9 cellular contexts compared by ENCODE assay signal in the genomic region with DNA sequence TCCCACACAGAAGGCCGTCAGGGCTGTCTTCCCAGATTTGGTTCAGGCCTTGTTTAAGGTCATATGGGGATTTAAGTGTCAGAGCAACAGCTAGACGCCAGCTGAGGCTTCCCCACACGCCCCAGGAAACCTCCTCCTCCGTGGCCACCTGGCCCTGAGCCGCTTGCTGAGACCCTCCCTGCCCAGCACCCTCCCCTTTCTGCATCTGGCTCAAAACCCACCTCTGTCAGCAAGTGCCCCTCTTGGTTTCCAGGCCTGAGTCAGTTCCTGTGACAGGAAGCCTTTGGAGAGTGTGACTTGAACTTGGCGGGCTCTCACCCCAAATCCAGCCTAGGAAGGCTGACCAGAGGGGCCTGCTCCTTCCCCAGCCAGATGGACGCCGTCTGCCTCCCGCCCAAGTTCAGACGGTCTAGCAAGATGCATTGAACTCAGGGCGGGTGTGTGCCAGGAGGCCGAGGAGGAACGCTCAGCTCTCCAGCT. TPM values are rescaled to one million over a fixed set of nuclear protein-coding genes. Genes with fewer than 3 reads are reported as not detected.
DNase-seq lines count a peak whose midpoint lies in the region; ATAC-seq and TF ChIP-seq lines count a peak whose summit lies in the region.
"Had no signal": no experiment of that assay in that cellular context is flagged by ENCODE, and none has a peak within 500 bp of the region (broad histone marks: within the 10 kb centered on the region; RNA-seq: fewer than 3 reads in every experiment).

No MANE protein-coding gene starts in this region.

- H3K27me3 ChIP-seq in gastroesophageal sphincter (peaks cover 32% of the 10 kb centered on the region), rectal smooth muscle tissue (ENCODE audit: control insufficient read depth, insufficient read depth, low read length) (no peaks in the 10 kb centered on the region)

- ATAC-seq in gastroesophageal sphincter: peak; percentile 71
- no peak for ATAC-seq in GM18907 (IDR thresholded peaks at IDR 0.05; ENCODE audit: unreplicated experiment)
- no peak for ATAC-seq in HG03139 (IDR thresholded peaks at IDR 0.05; ENCODE audit: unreplicated experiment)

- H3K36me3 ChIP-seq in gastroesophageal sphincter (no peaks in the 10 kb centered on the region), rectal smooth muscle tissue (ENCODE audit: control insufficient read depth, insufficient read depth, low read length) (no peaks in the 10 kb centered on the region)

- H3K27ac ChIP-seq in gastroesophageal sphincter: peak overlapping the region in 3 of 4 donors; percentile 78 to 80 (median 78)
- H3K27ac ChIP-seq in rectal smooth muscle tissue (ENCODE audit: low read depth, low read length): peak overlapping the region; percentile 70

- H3K4me3 ChIP-seq in GM08714 (ENCODE audit: low read length) (peak overlapping the region; percentile 0; the same call in 1 of the 2 replicates), gastroesophageal sphincter (no peak overlapping the region), rectal smooth muscle tissue (ENCODE audit: low read length) (peak overlapping the region; percentile 5)

- no peak for TF ChIP-seq EP300 in gastroesophageal sphincter (IDR thresholded peaks at IDR 0.05)

- WGBS in gastroesophageal sphincter (ENCODE audit: low coverage in 1 of 2), 2 donors: 38% methylated on average over 4 of the region's 13 CpGs; no CpG with 5 or more reads in 1 of the 2 donors

- TF ChIP-seq POLR2A in gastroesophageal sphincter (IDR thresholded peaks at IDR 0.05): no peak

- DNase-seq in UCSD-AML1 (lab: John Stamatoyannopoulos, UW; ENCODE audit: unreplicated experiment): peak; percentile 78
- no peak for DNase-seq in globus pallidus (ENCODE audit: low spot score)
- no peak for DNase-seq in D341Med (ENCODE audit: low spot score)
- DNase-seq: immature natural killer cell had no signal

- TF ChIP-seq CTCF in gastroesophageal sphincter (IDR thresholded peaks at IDR 0.05): no peak

- no peak overlapping the region for H3K9ac ChIP-seq in rectal smooth muscle tissue (ENCODE audit: low read length)

- no peaks in the 10 kb centered on the region for H3K9me3 ChIP-seq in gastroesophageal sphincter

- peaks cover 0 to 60% (median 15%) of the 10 kb centered on the region in 3 donors for H3K4me1 ChIP-seq in gastroesophageal sphincter
- H3K4me1 ChIP-seq in rectal smooth muscle tissue (ENCODE audit: control insufficient read depth, insufficient read depth, low read length): peaks cover 11% of the 10 kb centered on the region

RNA-seq across cellular contexts. Expression of gene FXYD2, which starts 0.6 kb away (rescaled TPM):
- 1 to 10 TPM in 2 of 4 donors, under 1 TPM in 2; 0.50 to 3.0 (median 1.2) TPM for total RNA-seq in gastroesophageal sphincter

RNA-seq across cellular contexts. Expression of gene DSCAML1, which starts 27.0 kb away (rescaled TPM):
- 1 to 10 TPM in 1 of 4 donors, under 1 TPM in 3; 0.35 to 2.5 (median 0.73) TPM for total RNA-seq in gastroesophageal sphincter

RNA-seq across cellular contexts. Expression of gene FXYD6, which starts 52.5 kb away (rescaled TPM):
- total RNA-seq in gastroesophageal sphincter: 10 to 100 TPM; 28.6 to 76.7 (median 74.4) TPM

Comparison
In these comparisons a context has a peak if more than half of its experiments do, and no peak if none do; other contexts are left out.
1. H3K4me3 ChIP-seq: peak in GM08714 (single experiment) and rectal smooth muscle tissue (single experiment); none in gastroesophageal sphincter (0 of 2).